In genomic region chr9:130426883-130427282, GRCh38 we compare ENCODE assay signal across 1 cellular context.
TF ChIP-seq lines count a peak whose summit lies in the region.

No MANE protein-coding gene starts in this region.

TF ChIP-seq in GM23338, 12 proteins besides CTCF, POLR2A, EP300 and RAD21 (continued from another document):
- TF ChIP-seq ETS1 (IDR thresholded peaks at IDR 0.05) (no peak), EZH2phosphoT487 (IDR thresholded peaks at IDR 0.05; ENCODE audit: unreplicated experiment) (no peak), STAT1 (IDR thresholded peaks at IDR 0.05; ENCODE audit: unreplicated experiment) (no peak), NANOG (IDR thresholded peaks at IDR 0.05; ENCODE audit: borderline replicate concordance) (no peak), EZH2 (IDR thresholded peaks at IDR 0.05; ENCODE audit: low read depth, unreplicated experiment) (no peak)
